In genomic region chr3:189688296-189688695, GRCh38 we compare ENCODE assay signal across 24 cellular contexts. TPM values are rescaled to one million over a fixed set of nuclear protein-coding genes. Genes with fewer than 3 reads are reported as not detected.
DNase-seq lines count a peak whose midpoint lies in the region; ATAC-seq, FAIRE-seq and TF ChIP-seq lines count a peak whose summit lies in the region.
"Had no signal": no experiment of that assay in that cellular context is flagged by ENCODE, and none has a peak within 500 bp of the region (broad histone marks: within the 10 kb centered on the region; RNA-seq: fewer than 3 reads in every experiment).

No MANE protein-coding gene starts in this region.

- intact Hi-C loops in left colon (cut with DNase I, micrococcal nuclease): no loop called here

- H3K27ac ChIP-seq in astrocyte (ENCODE audit: low read depth, low read length) (no peak overlapping the region), foreskin keratinocyte (no peak overlapping the region)
- H3K27ac ChIP-seq: adrenal gland, cardiac muscle cell, pancreas, vagina had no signal

- no peaks in the 10 kb centered on the region for H3K36me3 ChIP-seq in astrocyte (ENCODE audit: insufficient read depth, low read length)
- H3K36me3 ChIP-seq: adrenal gland, cardiac muscle cell, pancreas, vagina had no signal

- peak; percentile 47 for ATAC-seq in GM19463 (IDR thresholded peaks at IDR 0.05; ENCODE audit: unreplicated experiment)
- no peak for ATAC-seq in GM21515 (IDR thresholded peaks at IDR 0.05; ENCODE audit: unreplicated experiment)
- ATAC-seq in foreskin keratinocyte: no peak
- ATAC-seq in left colon: no peak
- ATAC-seq: esophagus mucosa; HCT116; naive thymus-derived CD4-positive, alpha-beta T cell; pancreas had no signal

- H3K4me2 ChIP-seq in astrocyte (ENCODE audit: low read length): no peak overlapping the region

- H3K9ac ChIP-seq in astrocyte (ENCODE audit: low read length): no peak overlapping the region

- H3K27me3 ChIP-seq in astrocyte (ENCODE audit: insufficient read depth, low read length): no peaks in the 10 kb centered on the region
- no peaks in the 10 kb centered on the region for H3K27me3 ChIP-seq in foreskin keratinocyte
- H3K27me3 ChIP-seq: adrenal gland, cardiac muscle cell, pancreas, vagina had no signal

- peaks cover 25% of the 10 kb centered on the region for H3K4me1 Mint-ChIP-seq in astrocyte (ENCODE audit: low read depth, unreplicated experiment)

- H2AFZ ChIP-seq in astrocyte (ENCODE audit: low read depth, low read length): no peak overlapping the region

- DNase-seq in D721Med (ENCODE audit: insufficient read length, low spot score) (no peak), NCI-H2196 (lab: John Stamatoyannopoulos, UW; ENCODE audit: unreplicated experiment) (peak; percentile 87), astrocyte (ENCODE audit: low read depth) (no peak), foreskin keratinocyte (no peak), NOMO-1 treated with dmso at 0.1 percent for 144 hours (lab: John Stamatoyannopoulos, UW; ENCODE audit: unreplicated experiment) (no peak), left colon (no peak)
- DNase-seq: activated CD4-positive, alpha-beta T cell treated with anti-CD3 and anti-CD28 coated beads for 4 hours; activated effector memory CD4-positive, alpha-beta T cell treated with anti-CD3 and anti-CD28 coated beads, Interleukin-2, amount 50 U/mL, for 16 hours; adrenal gland; CD4-positive, CD25-positive, alpha-beta regulatory T cell; DMS79; glutamatergic neuron; naive thymus-derived CD4-positive, alpha-beta T cell; NCI-H187; NCI-H748 treated with DMSO at 0.1 percent for 48 hours; pancreas; stimulated activated CD4-positive, alpha-beta T cell treated with anti-CD3 and anti-CD28 coated beads, Interleukin-4, amount 100 ng/mL, for 24 hours had no signal

- H3K9me3 ChIP-seq in astrocyte (ENCODE audit: insufficient read depth, low read depth, low read length): no peaks in the 10 kb centered on the region
- H3K9me3 ChIP-seq: adrenal gland, pancreas, vagina had no signal

- H3K4me1 ChIP-seq in astrocyte (ENCODE audit: insufficient read depth, low read length) (peaks cover 13% of the 10 kb centered on the region), foreskin keratinocyte (peaks cover 22% of the 10 kb centered on the region)
- H3K4me1 ChIP-seq: adrenal gland, pancreas, vagina had no signal

- no peaks in the 10 kb centered on the region for H3K36me3 Mint-ChIP-seq in astrocyte (ENCODE audit: low read depth, unreplicated experiment)
- H3K36me3 Mint-ChIP-seq: CD4-positive, CD25-positive, alpha-beta regulatory T cell had no signal

- TF ChIP-seq CTCF in D721Med (IDR thresholded peaks at IDR 0.05; ENCODE audit: insufficient read depth, missing control alignments) (no peak), astrocyte (IDR thresholded peaks at IDR 0.05; ENCODE audit: insufficient read depth, low read depth, low read length) (no peak), foreskin keratinocyte (conservative IDR thresholded peaks at IDR 0.05) (no peak)

- H4K20me1 ChIP-seq in astrocyte (ENCODE audit: insufficient read depth, low read length): no peaks in the 10 kb centered on the region

- H3K4me3 ChIP-seq in astrocyte (ENCODE audit: insufficient read depth, low read depth, low read length): no peak overlapping the region
- H3K4me3 ChIP-seq: adrenal gland, cardiac muscle cell, pancreas, vagina had no signal

- no peak overlapping the region for H3K27ac Mint-ChIP-seq in astrocyte (ENCODE audit: unreplicated experiment)
- H3K27ac Mint-ChIP-seq: CD4-positive, CD25-positive, alpha-beta regulatory T cell had no signal

- FAIRE-seq in D721Med (lab: Jason Lieb, UNC) (peak; percentile 75), astrocyte (lab: Jason Lieb, UNC) (peak; percentile 23)
- FAIRE-seq: pancreas had no signal

- no peaks in the 10 kb centered on the region for H3K27me3 Mint-ChIP-seq in astrocyte (ENCODE audit: low read depth, unreplicated experiment)

- H3K4me3 Mint-ChIP-seq in astrocyte (ENCODE audit: unreplicated experiment): no peak overlapping the region
- H3K4me3 Mint-ChIP-seq: naive thymus-derived CD4-positive, alpha-beta T cell had no signal

- H3K9me3 Mint-ChIP-seq in astrocyte (ENCODE audit: unreplicated experiment): no peaks in the 10 kb centered on the region
- H3K9me3 Mint-ChIP-seq: CD4-positive, CD25-positive, alpha-beta regulatory T cell; naive thymus-derived CD4-positive, alpha-beta T cell had no signal

- no peaks in the 10 kb centered on the region for H3K79me2 ChIP-seq in astrocyte (ENCODE audit: insufficient read depth, low read length)

RNA-seq across cellular contexts. Expression of gene TP63, which starts 57.1 kb away (rescaled TPM):
- total RNA-seq in astrocyte (0.94 and 1.1 TPM in 2 replicates), foreskin keratinocyte (154 and 165 TPM in 2 replicates), left colon (under 1 TPM in 1 of 2 donors, not detected in 1; 0.11 TPM)
- 32.7 and 42.9 TPM in 2 replicates for polyA plus RNA-seq in foreskin keratinocyte
- total RNA-seq: cardiac muscle cell had no signal
- polyA plus RNA-seq: AG04450; cardiac muscle cell; naive thymus-derived CD4-positive, alpha-beta T cell had no signal

Comparison
In these comparisons a context has a peak if more than half of its experiments do, and no peak if none do; other contexts are left out.
1. RNA of gene TP63, which starts 57.1 kb away (total RNA-seq): 154 to 165 TPM in foreskin keratinocyte; 0.94 to 1.1 TPM in astrocyte and 0.11 TPM in left colon; every median in the first group is over 10 times any median in the second.